8 cellular contexts compared by ENCODE assay signal in genomic region chr3:135965506-135966348, GRCh38. TPM values are rescaled to one million over a fixed set of nuclear protein-coding genes. Genes with fewer than 3 reads are reported as not detected.
DNase-seq lines count a peak whose midpoint lies in the region; ATAC-seq, FAIRE-seq and TF ChIP-seq lines count a peak whose summit lies in the region.

Gene PPP2R3A (plus strand): TSS chr3:135965728. CDS start chr3:136001499, 35,771 bp downstream.

- no peak within 1 kb of the TSS for H2AK5ac ChIP-seq in H1 (ENCODE audit: low read depth, low read length)

- no peaks in the 10 kb centered on the region for H3K27me3 ChIP-seq in H1 (replicated peaks in 1 of 4; ENCODE audit: control insufficient read depth in 3 of 4, extremely low read depth in 1 of 4, insufficient read depth in 3 of 4, low read length in 3 of 4)

- no peak within 1 kb of the TSS for H3K23ac ChIP-seq in H1 (ENCODE audit: insufficient read length)

- WGBS in H1 (ENCODE audit: extremely low coverage in 1 of 2, insufficient coverage in 1 of 2, insufficient read length in 1 of 2, insufficient replicate concordance in 2 of 2, low coverage in 1 of 2, low lambda C conversion rate in 2 of 2, missing lambda C conversion rate in 1 of 2), 2 experiments = 2% methylated on average over 23 of the region's 89 CpGs; no CpG with 5 or more reads in 1 of the 2 experiments

- no peak for TF ChIP-seq EP300 in H1 (IDR thresholded peaks at IDR 0.05; ENCODE audit: borderline replicate concordance in 1 of 2, low read depth in 2 of 2, low read length in 2 of 2)

- peak; percentile 96 for DNase-seq in AG08396 (ENCODE audit: low spot score)
- DNase-seq in GM19240 (ENCODE audit: insufficient read length, low spot score) = peak; percentile 38
- peak; percentile 76 for DNase-seq in NCI-H774 (lab: John Stamatoyannopoulos, UW)
- DNase-seq in activated CD8-positive, alpha-beta memory T cell treated with anti-CD3 and anti-CD28 coated beads, Interleukin-2, amount 50 U/mL, for 24 hours (ENCODE audit: extremely low read depth) = peak; percentile 8
- peak; percentile 62 to 93 for DNase-seq in H1 (ENCODE audit: low read depth in 1 of 2, low spot score in 2 of 2)
- DNase-seq in memory B cell (ENCODE audit: low spot score in 2 of 2) = peak; percentile 37 to 63
- peak; percentile 21 to 46 (median 43) for DNase-seq in stimulated activated CD4-positive, alpha-beta T cell treated with anti-CD3 and anti-CD28 coated beads, TNF-alpha, amount 100 ng/mL, for 4 hours (ENCODE audit: low read depth in 3 of 3)

- peaks cover 10 to 25% (median 16%) of the 10 kb centered on the region in 4 experiments; a peak in 6 of 7 replicates for H3K4me1 ChIP-seq in H1 (replicated peaks in 1 of 4; ENCODE audit: control insufficient read depth in 3 of 4, insufficient read depth in 4 of 4, low read length in 3 of 4)

- 0 out of 4 replicates have a peak, but pooled peaks cover 0 to 3% of the 10 kb centered on the region in 2 experiments for H3K9me3 ChIP-seq in H1 (ENCODE audit: insufficient read depth in 2 of 2, low read depth in 1 of 2, low read length in 1 of 2)

- H3K36me3 Mint-ChIP-seq in memory B cell = peaks cover 2% of the 10 kb centered on the region

- POLR2A ChIA-PET in H1 (lab: Charles Lee; ENCODE audit: partially characterized antibody) = interaction anchor here (0.7 to 2.3 kb wide), 9 partner anchors 9 to 284 kb away, joined by 3 to 10 read pairs (median 4); partner anchors contain the start of gene PCCB

- peak within 1 kb of the TSS; percentile 62 to 84 (median 78) for H3K4me3 ChIP-seq in H1 (ENCODE audit: extremely low read depth in 1 of 4, insufficient read depth in 2 of 4, low read depth in 3 of 4, low read length in 4 of 4)

- no peak for TF ChIP-seq RAD21 in H1 (IDR thresholded peaks at IDR 0.05 in 1 of 2, conservative IDR thresholded peaks at IDR 0.05 in 1 of 2; ENCODE audit: low read depth in 2 of 2, low read length in 2 of 2)

- peaks cover 9% of the 10 kb centered on the region for H3K27me3 Mint-ChIP-seq in memory B cell

- peak within 1 kb of the TSS; percentile 75; the same call in 1 of the 2 replicates for H3K18ac ChIP-seq in H1 (ENCODE audit: extremely low read depth, low read length)

- H3K56ac ChIP-seq in H1 (replicated peaks; ENCODE audit: insufficient read length, low read depth, low read length) = peak within 1 kb of the TSS; percentile 32

- H3K4me1 Mint-ChIP-seq in memory B cell = no peaks in the 10 kb centered on the region

- peak within 1 kb of the TSS; percentile 84 for H4K5ac ChIP-seq in H1 (ENCODE audit: insufficient read length, low read depth, low read length)

- no peak within 1 kb of the TSS for H3K27ac Mint-ChIP-seq in memory B cell

- peak within 1 kb of the TSS; percentile 90; the same call in 1 of the 2 replicates for H2BK12ac ChIP-seq in H1 (ENCODE audit: low read depth, low read length)

- H3K36me3 ChIP-seq in H1 (ENCODE audit: control insufficient read depth in 2 of 4, insufficient read depth in 4 of 4, low read length in 3 of 4) = no peaks in the 10 kb centered on the region; a peak in 1 of 8 replicates

- peak within 1 kb of the TSS; percentile 71 to 89 (median 81) for H3K9ac ChIP-seq in H1 (replicated peaks in 1 of 4; ENCODE audit: extremely low read depth in 1 of 4, low read depth in 3 of 4, low read length in 3 of 4)

- H2BK5ac ChIP-seq in H1 (ENCODE audit: low read depth, low read length) = peak within 1 kb of the TSS; percentile 91

- peak; percentile 76 to 80 for TF ChIP-seq POLR2A in H1 (IDR thresholded peaks at IDR 0.05; ENCODE audit: control extremely low read depth in 1 of 2, low read depth in 2 of 2, low read length in 2 of 2)

- peak within 1 kb of the TSS; percentile 71 for H3K27ac ChIP-seq in H1 (ENCODE audit: low read depth, low read length)

- H2BK120ac ChIP-seq in H1 (replicated peaks; ENCODE audit: low read depth, low read length) = no peak within 1 kb of the TSS

- no peak within 1 kb of the TSS for H2BK15ac ChIP-seq in H1 (ENCODE audit: low read length)

- no peak within 1 kb of the TSS for H3K14ac ChIP-seq in H1 (ENCODE audit: insufficient read length)

- peak within 1 kb of the TSS; percentile 81 for H3K4me3 Mint-ChIP-seq in memory B cell

- H3K23me2 ChIP-seq in H1 (ENCODE audit: low read depth, low read length) = peaks cover 9% of the 10 kb centered on the region; the same call in 1 of the 2 replicates

- ATAC-seq in HG03439 (IDR thresholded peaks at IDR 0.05; ENCODE audit: unreplicated experiment) (peak; percentile 84), memory B cell (ENCODE audit: low read depth) (peak; percentile 86)

- peaks cover 0 to 2% of the 10 kb centered on the region in 2 experiments for H4K20me1 ChIP-seq in H1 (replicated peaks in 1 of 2; ENCODE audit: control insufficient read depth in 1 of 2, insufficient read depth in 2 of 2, low read length in 2 of 2)

- peak within 1 kb of the TSS; percentile 67 to 76 for H3K4me2 ChIP-seq in H1 (ENCODE audit: insufficient read depth in 1 of 2, low read depth in 2 of 2, low read length in 2 of 2)

- H4K91ac ChIP-seq in H1 (replicated peaks; ENCODE audit: insufficient read length, low read length) = peak within 1 kb of the TSS; percentile 57

- 0 out of 2 replicates have a peak within 1 kb of the TSS, but pooled peaks have one; percentile 87 for H2AFZ ChIP-seq in H1 (ENCODE audit: low read length)

- H2BK20ac ChIP-seq in H1 (ENCODE audit: low read length) = no peak within 1 kb of the TSS

- no peak for TF ChIP-seq CTCF in H1 (IDR thresholded peaks at IDR 0.05; ENCODE audit: control extremely low read depth in 1 of 3, insufficient read depth in 1 of 3, low read depth in 1 of 3, low read length in 3 of 3)

- peaks cover 0 to 38% of the 10 kb centered on the region in 2 experiments; a peak in 3 of 4 replicates for H3K79me2 ChIP-seq in H1 (ENCODE audit: control insufficient read depth in 1 of 2, insufficient read depth in 2 of 2, low read length in 2 of 2)

- FAIRE-seq in H1 (lab: Jason Lieb, UNC) = no peak

- no peak within 1 kb of the TSS for H3K4ac ChIP-seq in H1 (replicated peaks; ENCODE audit: insufficient read length, low read depth, low read length)

- CTCF ChIA-PET in H1 (lab: Charles Lee; ENCODE audit: partially characterized antibody) = interaction anchor here (1.4 to 3.0 kb wide), 2 partner anchors 14 to 77 kb away, joined by 3 to 22 read pairs; no protein-coding TSS in a partner anchor

- peak within 1 kb of the TSS; percentile 87; the same call in 1 of the 2 replicates for H4K8ac ChIP-seq in H1 (ENCODE audit: extremely low read depth, insufficient read depth, low read length)

- 0 out of 2 replicates have a peak, but pooled peaks cover 3% of the 10 kb centered on the region for H3K79me1 ChIP-seq in H1 (ENCODE audit: low read depth, low read length)

- peaks cover 10% of the 10 kb centered on the region for H3K9me3 Mint-ChIP-seq in memory B cell

TF ChIP-seq in H1, 55 proteins besides CTCF, POLR2A, EP300 and RAD21 (continues in another document):
- TF ChIP-seq HDAC2 (IDR thresholded peaks at IDR 0.05; ENCODE audit: borderline replicate concordance in 1 of 2, low read depth in 2 of 2, low read length in 2 of 2) = 0 out of 4 replicates have a peak, but pooled peaks of 1 of the 2 experiments have one; percentile 45
- TF ChIP-seq TCF12 (IDR thresholded peaks at IDR 0.05; ENCODE audit: low read depth, low read length) = no peak
- peak; percentile 61; the same call in 1 of the 2 replicates for TF ChIP-seq TAF1 (IDR thresholded peaks at IDR 0.05; ENCODE audit: low read depth, low read length)
- TF ChIP-seq SP1 (IDR thresholded peaks at IDR 0.05; ENCODE audit: low read depth, low read length) = no peak
- peak in 1 of 2 experiments; percentile 35; a peak in 1 of 4 replicates for TF ChIP-seq SIN3A (conservative IDR thresholded peaks at IDR 0.05 in 1 of 2, IDR thresholded peaks at IDR 0.05 in 1 of 2; ENCODE audit: low read depth in 1 of 2, low read length in 2 of 2)
- TF ChIP-seq KDM1A (IDR thresholded peaks at IDR 0.05; ENCODE audit: borderline replicate concordance, low read length) = no peak
- no peak for TF ChIP-seq JUN (IDR thresholded peaks at IDR 0.05; ENCODE audit: low read depth, low read length)
- TF ChIP-seq RNF2 (IDR thresholded peaks at IDR 0.05; ENCODE audit: borderline replicate concordance, low read depth, low read length, missing control alignments, poor library complexity, severe bottlenecking) = no peak
- no peak for TF ChIP-seq GABPA (IDR thresholded peaks at IDR 0.05; ENCODE audit: borderline replicate concordance, insufficient read depth, low read length)
- TF ChIP-seq YY1 (IDR thresholded peaks at IDR 0.05; ENCODE audit: low read depth, low read length) = no peak
- TF ChIP-seq TEAD4 (IDR thresholded peaks at IDR 0.05; ENCODE audit: low read depth, low read length) = peak; percentile 30
- no peak for TF ChIP-seq ZNF274 (IDR thresholded peaks at IDR 0.05; ENCODE audit: borderline replicate concordance, extremely low read depth, low read length)
- no peak for TF ChIP-seq SRF (IDR thresholded peaks at IDR 0.05; ENCODE audit: low read depth, low read length)
- no peak for TF ChIP-seq USF2 (IDR thresholded peaks at IDR 0.05; ENCODE audit: low read length)
- no peak for TF ChIP-seq RXRA (IDR thresholded peaks at IDR 0.05; ENCODE audit: insufficient read depth, low read depth, low read length)
- 0 out of 2 replicates have a peak, but pooled peaks have one; percentile 35 for TF ChIP-seq SP4 (IDR thresholded peaks at IDR 0.05; ENCODE audit: low read length)
- TF ChIP-seq EGR1 (IDR thresholded peaks at IDR 0.05; ENCODE audit: borderline replicate concordance, low read depth, low read length) = peak; percentile 77; the same call in 1 of the 2 replicates
- no peak for TF ChIP-seq NANOG (IDR thresholded peaks at IDR 0.05; ENCODE audit: insufficient read depth, low read depth, low read length, poor library complexity, severe bottlenecking)
- TF ChIP-seq BACH1 (IDR thresholded peaks at IDR 0.05; ENCODE audit: low read length) = no peak

RNA-seq across cellular contexts. Expression of gene PPP2R3A, which starts in this region (rescaled TPM):
- 14.0 and 15.2 TPM in 2 replicates for total RNA-seq in H1 (2021; fragmentation: NEBNext Ultra II Directional; extraction: Animal tissue kit (Norgen Biotek cat#: 25700))
- polyA plus RNA-seq in H1 (2011; rRNA removed) = 2.9 and 4.1 TPM in 2 replicates
- polyA plus RNA-seq in H1 (2011; cell fraction: cytosol; rRNA removed) = 5.1 TPM
- 7.8 TPM for polyA plus RNA-seq in H1 (2011; cell fraction: nucleus; rRNA removed)
- polyA plus RNA-seq in H1 (2012, experiment 1 of 2) = 7.0 to 10.9 TPM (median 8.4 TPM) in 4 replicates
- 0.41 TPM for polyA plus RNA-seq in H1 (2012, experiment 2 of 2)
- polyA plus RNA-seq in H1 (2013, experiment 1 of 2) = 8.2 TPM
- polyA plus RNA-seq in H1 (2013, experiment 2 of 2) = 7.4 TPM
- polyA minus RNA-seq in H1 (2011; rRNA and poly(A)+ RNA removed) = 35.0 and 41.2 TPM in 2 replicates
- 11.2 TPM for polyA minus RNA-seq in H1 (2011; cell fraction: cytosol; rRNA and poly(A)+ RNA removed)
- polyA minus RNA-seq in H1 (2011; cell fraction: nucleus; rRNA and poly(A)+ RNA removed) = 45.9 TPM

Comparison
In these comparisons a context has a peak if more than half of its experiments do, and no peak if none do; other contexts are left out.
1. Peak in every context shown above with its lines: DNase-seq, ATAC-seq, H3K4me3 ChIP-seq and H3K27ac ChIP-seq.
2. DNase-seq: peak in every context shown above with its lines; median percentile 96 in AG08396; 78 in H1; 76 in NCI-H774; 50 in memory B cell; 43 in stimulated activated CD4-positive, alpha-beta T cell treated with anti-CD3 and anti-CD28 coated beads, TNF-alpha, amount 100 ng/mL, for 4 hours; 38 in GM19240; 8 in activated CD8-positive, alpha-beta memory T cell treated with anti-CD3 and anti-CD28 coated beads, Interleukin-2, amount 50 U/mL, for 24 hours.